22 cellular contexts compared by ENCODE assay signal in the genomic region with DNA sequence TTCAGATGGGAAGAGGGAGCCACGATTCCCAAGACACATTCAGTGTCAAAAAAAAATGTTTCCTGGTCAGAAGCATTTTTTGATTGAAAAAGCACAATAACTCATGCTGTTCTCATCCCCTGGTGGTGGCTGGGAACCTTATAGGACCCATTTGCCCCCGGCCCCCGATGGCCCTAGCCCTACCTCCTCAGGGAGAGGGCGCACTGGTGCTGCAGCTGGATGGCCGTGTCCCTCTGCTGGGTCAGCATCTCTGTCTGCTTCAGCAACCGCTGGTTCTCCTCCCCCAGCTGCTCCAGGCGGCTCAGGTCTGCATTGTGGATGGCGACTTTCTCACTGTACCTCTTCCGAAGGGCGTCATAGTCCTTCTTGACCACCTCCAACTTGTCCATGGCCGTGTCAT.
"Had no signal": no experiment of that assay in that cellular context is flagged by ENCODE, and none has a peak within 500 bp of the region (broad histone marks: within the 10 kb centered on the region; RNA-seq: fewer than 3 reads in every experiment).

No MANE protein-coding gene starts in this region.

- H3K4me1 ChIP-seq: uterus had no signal

- H3K27me3 ChIP-seq: foreskin keratinocyte, uterus had no signal

- H3K9me3 ChIP-seq: left ventricle myocardium inferior, uterus had no signal

- H3K4me3 Mint-ChIP-seq: activated naive CD4-positive, alpha-beta T cell treated with anti-CD3 and anti-CD28 coated beads for 36 hours; activated naive CD8-positive, alpha-beta T cell treated with anti-CD3 and anti-CD28 coated beads, Interleukin-2, amount 10 ng/mL, durations not matched to agents 7 days and 5 days; activated T-cell treated with anti-CD3 and anti-CD28 coated beads, Interleukin-2, amount 50 U/mL, for 72 hours; WTC11 had no signal

- H3K9me3 Mint-ChIP-seq: activated naive CD4-positive, alpha-beta T cell treated with anti-CD3 and anti-CD28 coated beads for 36 hours; activated naive CD8-positive, alpha-beta T cell treated with anti-CD3 and anti-CD28 coated beads, Interleukin-2, amount 10 ng/mL, durations not matched to agents 7 days and 5 days; activated T-cell treated with anti-CD3 and anti-CD28 coated beads, Interleukin-2, amount 50 U/mL, for 72 hours; WTC11 had no signal

- H3K4me3 ChIP-seq: left ventricle myocardium inferior, smooth muscle cell, uterus had no signal

- DNase-seq: activated CD4-positive, alpha-beta T cell treated with anti-CD3 and anti-CD28 coated beads for 4 hours; activated CD4-positive, alpha-beta T cell treated with anti-CD3 and anti-CD28 coated beads, Interleukin-2, amount 50 U/mL, for 48 hours; activated effector memory CD4-positive, alpha-beta T cell treated with Interleukin-2 at 50 U/mL for 16 hours; activated naive CD4-positive, alpha-beta T cell treated with anti-CD3 and anti-CD28 coated beads for 36 hours; activated naive CD8-positive, alpha-beta T cell treated with anti-CD3 and anti-CD28 coated beads, Interleukin-2, amount 10 ng/mL, durations not matched to agents 7 days and 5 days; activated T-cell treated with anti-CD3 and anti-CD28 coated beads, Interleukin-2, amount 50 U/mL, for 72 hours; amygdala; cerebellar nuclear complex; cortex of kidney; erythroblast; foreskin keratinocyte; kidney glomerular epithelial cell; left ventricle myocardium inferior; nucleus accumbens; stimulated activated CD4-positive, alpha-beta T cell treated with anti-CD3 and anti-CD28 coated beads, Interleukin-2, amount 100 ng/mL, for 48 hours; stimulated activated naive CD4-positive, alpha-beta T cell treated with Interleukin-2 at 50 U/mL for 16 hours; T-helper 9 cell; uterus had no signal

- H3K27ac Mint-ChIP-seq: activated naive CD4-positive, alpha-beta T cell treated with anti-CD3 and anti-CD28 coated beads for 36 hours; activated naive CD8-positive, alpha-beta T cell treated with anti-CD3 and anti-CD28 coated beads, Interleukin-2, amount 10 ng/mL, durations not matched to agents 7 days and 5 days; activated T-cell treated with anti-CD3 and anti-CD28 coated beads, Interleukin-2, amount 50 U/mL, for 72 hours; WTC11 had no signal

- H3K27me3 Mint-ChIP-seq: activated naive CD8-positive, alpha-beta T cell treated with anti-CD3 and anti-CD28 coated beads, Interleukin-2, amount 10 ng/mL, durations not matched to agents 7 days and 5 days had no signal

- H2AFZ ChIP-seq: parathyroid adenoma had no signal

- H3K4me2 ChIP-seq: smooth muscle cell had no signal

- H3K36me3 Mint-ChIP-seq: activated naive CD8-positive, alpha-beta T cell treated with anti-CD3 and anti-CD28 coated beads, Interleukin-2, amount 10 ng/mL, durations not matched to agents 7 days and 5 days had no signal

- ATAC-seq: foreskin keratinocyte, sciatic nerve, WTC11 had no signal

- H3K27ac ChIP-seq: foreskin keratinocyte, left ventricle myocardium inferior, parathyroid adenoma, uterus had no signal

- H3K36me3 ChIP-seq: uterus had no signal
